ENCODE assay signal across 11 cellular contexts in genomic region chr12:49847161-49847560, GRCh38.
"Had no signal": no experiment of that assay in that cellular context is flagged by ENCODE, and none has a peak within 500 bp of the region (broad histone marks: within the 10 kb centered on the region; RNA-seq: fewer than 3 reads in every experiment).

No MANE protein-coding gene starts in this region.

- H3K9me3 ChIP-seq: colonic mucosa, gastrocnemius medialis, lower lobe of right lung, tibial nerve had no signal

- H3K27ac ChIP-seq: colonic mucosa, epithelial cell of prostate, gastrocnemius medialis, lower lobe of right lung, skin epidermis, tibial nerve, VCaP had no signal

- H3K27ac Mint-ChIP-seq: activated T-cell treated with anti-CD3 and anti-CD28 coated beads, Interleukin-2, amount 50 U/mL, for 72 hours; naive B cell had no signal

- H3K9me3 Mint-ChIP-seq: activated T-cell treated with anti-CD3 and anti-CD28 coated beads, Interleukin-2, amount 50 U/mL, for 72 hours; naive B cell had no signal

- ATAC-seq: activated T-cell treated with anti-CD3 and anti-CD28 coated beads, Interleukin-2, amount 50 U/mL, for 72 hours; gastrocnemius medialis; lower lobe of right lung had no signal

- H3K36me3 ChIP-seq: colonic mucosa, gastrocnemius medialis, lower lobe of right lung, tibial nerve had no signal

- H3K4me1 ChIP-seq: colonic mucosa had no signal

- H3K4me3 ChIP-seq: colonic mucosa, gastrocnemius medialis, lower lobe of right lung, skin epidermis, tibial nerve had no signal

- H3K4me3 Mint-ChIP-seq: activated T-cell treated with anti-CD3 and anti-CD28 coated beads, Interleukin-2, amount 50 U/mL, for 72 hours had no signal

- DNase-seq: activated T-cell treated with anti-CD3 and anti-CD28 coated beads, Interleukin-2, amount 50 U/mL, for 72 hours; colonic mucosa; effector memory CD4-positive, alpha-beta T cell; gastrocnemius medialis; lower lobe of right lung; naive B cell; stimulated activated CD4-positive, alpha-beta T cell treated with anti-CD3 and anti-CD28 coated beads, Interleukin-4, amount 100 ng/mL, for 4 hours had no signal

- H3K27me3 ChIP-seq: colonic mucosa had no signal
